ENCODE assay signal across 9 cellular contexts in genomic region chr9:111945216-111945615, GRCh38. TPM values are rescaled to one million over a fixed set of nuclear protein-coding genes. Genes with fewer than 3 reads are reported as not detected.
DNase-seq lines count a peak whose midpoint lies in the region; ATAC-seq, FAIRE-seq and TF ChIP-seq lines count a peak whose summit lies in the region.
"Had no signal": no experiment of that assay in that cellular context is flagged by ENCODE, and none has a peak within 500 bp of the region (broad histone marks: within the 10 kb centered on the region; RNA-seq: fewer than 3 reads in every experiment).

No MANE protein-coding gene starts in this region.

- H3K27ac ChIP-seq in CD8-positive, alpha-beta T cell (ENCODE audit: low read depth, low read length), result no peak overlapping the region
- no peak overlapping the region for H3K27ac ChIP-seq in left ventricle myocardium inferior (replicated peaks)

- peaks cover 3% of the 10 kb centered on the region for H3K4me1 ChIP-seq in CD8-positive, alpha-beta T cell (ENCODE audit: insufficient read depth, low read length)
- no peaks in the 10 kb centered on the region for H3K4me1 ChIP-seq in left ventricle myocardium inferior

- no peak for TF ChIP-seq POLR2A in GM12892 (IDR thresholded peaks at IDR 0.05; ENCODE audit: low read depth, low read length)

- CTCF ChIA-PET in CD8-positive, alpha-beta T cell (lab: Charles Lee), result interaction anchor here (0.8 kb wide), 1 partner anchor 31 kb away, joined by 3 read pairs; no protein-coding TSS in a partner anchor

- no peak overlapping the region for H3K4me3 Mint-ChIP-seq in CD8-positive, alpha-beta T cell
- H3K4me3 Mint-ChIP-seq: central memory CD8-positive, alpha-beta T cell had no signal

- intact Hi-C loops in CD8-positive, alpha-beta T cell (cut with DNase I, micrococcal nuclease), result no loop called here
- intact Hi-C loops in left ventricle myocardium inferior (cut with micrococcal nuclease), result no loop called here

- H3K36me3 Mint-ChIP-seq in CD8-positive, alpha-beta T cell, result no peaks in the 10 kb centered on the region

- H3K9me3 Mint-ChIP-seq in CD8-positive, alpha-beta T cell, result no peaks in the 10 kb centered on the region
- H3K9me3 Mint-ChIP-seq: central memory CD8-positive, alpha-beta T cell had no signal

- H3K4me1 Mint-ChIP-seq in CD8-positive, alpha-beta T cell (ENCODE audit: low read depth), result peaks cover 12% of the 10 kb centered on the region

- peak; percentile 56 for ATAC-seq in GM21526 (IDR thresholded peaks at IDR 0.05; ENCODE audit: low FRiP score, unreplicated experiment)
- no peak for ATAC-seq in CD8-positive, alpha-beta T cell

- TF ChIP-seq CTCF in CD8-positive, alpha-beta T cell (IDR thresholded peaks at IDR 0.05), result no peak
- TF ChIP-seq CTCF in left ventricle myocardium inferior (IDR thresholded peaks at IDR 0.05; ENCODE audit: borderline replicate concordance), result no peak

- H3K36me3 ChIP-seq in CD8-positive, alpha-beta T cell (ENCODE audit: insufficient read depth, low read length), result no peaks in the 10 kb centered on the region
- no peaks in the 10 kb centered on the region for H3K36me3 ChIP-seq in left ventricle myocardium inferior

- no peak overlapping the region for H3K4me3 ChIP-seq in CD8-positive, alpha-beta T cell (ENCODE audit: low read depth, low read length)
- H3K4me3 ChIP-seq in left ventricle myocardium inferior, result no peak overlapping the region

- DNase-seq in GM12892 (ENCODE audit: insufficient read length) (no peak), M059J (ENCODE audit: low read depth) (peak; percentile 61), germinal center (ENCODE audit: low spot score) (peak; percentile 39), cerebellar cortex (ENCODE audit: low spot score) (no peak), NCI-H1105 treated with DMSO at 0.1 percent for 48 hours (lab: John Stamatoyannopoulos, UW) (no peak), left ventricle myocardium inferior (no peak)
- DNase-seq in CD8-positive, alpha-beta T cell, result no peak

- H3K27me3 ChIP-seq in CD8-positive, alpha-beta T cell (ENCODE audit: insufficient read depth, low read length), result no peaks in the 10 kb centered on the region
- H3K27me3 ChIP-seq in left ventricle myocardium inferior (ENCODE audit: low read depth), result no peaks in the 10 kb centered on the region

- no peaks in the 10 kb centered on the region for H3K27me3 Mint-ChIP-seq in CD8-positive, alpha-beta T cell (ENCODE audit: low read depth)
- H3K27me3 Mint-ChIP-seq: central memory CD8-positive, alpha-beta T cell had no signal

- FAIRE-seq in GM12892 (lab: Jason Lieb, UNC), result peak; percentile 14

- POLR2A ChIA-PET in CD8-positive, alpha-beta T cell (lab: Charles Lee), result no interaction called here

- H3K27ac Mint-ChIP-seq in CD8-positive, alpha-beta T cell, result no peak overlapping the region

- H3K9me3 ChIP-seq in CD8-positive, alpha-beta T cell (ENCODE audit: low read length), result no peaks in the 10 kb centered on the region
- H3K9me3 ChIP-seq in left ventricle myocardium inferior (replicated peaks), result no peaks in the 10 kb centered on the region

RNA-seq across cellular contexts. Expression of gene UGCG, which starts 48.6 kb away (rescaled TPM):
- polyA plus RNA-seq in GM12892 (2012; ENCODE audit: missing spikeins), result 50.8 TPM
- total RNA-seq in M059J (2014; rRNA removed; shearing (Covaris generic)), result 74.1 and 99.2 TPM in 2 replicates
- 10 to 100 TPM; 34.0 to 35.5 TPM for total RNA-seq in CD8-positive, alpha-beta T cell
- total RNA-seq in left ventricle myocardium inferior, result 12.7 TPM

Comparison
In these comparisons a context has a peak if more than half of its experiments do, and no peak if none do; other contexts are left out.
1. DNase-seq: peak in M059J (single experiment) and germinal center (single experiment); none in GM12892 (single experiment), CD8-positive, alpha-beta T cell (0 of 7), cerebellar cortex (single experiment), NCI-H1105 treated with DMSO at 0.1 percent for 48 hours (single experiment) and left ventricle myocardium inferior (single experiment).